8 cellular contexts compared by ENCODE assay signal in genomic region chr12:74889563-74890236, GRCh38.
DNase-seq lines count a peak whose midpoint lies in the region; ATAC-seq and TF ChIP-seq lines count a peak whose summit lies in the region.

No MANE protein-coding gene starts in this region.

- no TSS peak for BruUV-seq in Calu3 (replicated peaks; lab: Mats Ljungman, UMichigan)

- CTCF ChIA-PET in Calu3 (lab: Charles Lee) = interaction anchor here (1.0 kb wide), 1 partner anchor 95 kb away, joined by 3 read pairs; no protein-coding TSS in a partner anchor

- H3K36me3 Mint-ChIP-seq in Calu3 (ENCODE audit: insufficient read depth, unreplicated experiment) = no peaks in the 10 kb centered on the region
- no peaks in the 10 kb centered on the region for H3K36me3 Mint-ChIP-seq in stimulated activated memory B cell treated with anti-CD40 and anti-IgM and Interleukin-4, amounts not matched to agents 10 μg/mL and 1 μg/mL and 100 μg/mL, for 72 hours

- DNase-seq in Calu3 = peak; percentile 33
- DNase-seq in HPDE6-E6E7 (ENCODE audit: extremely low spot score) = peak; percentile 13
- DNase-seq in fibroblast of peridontal ligament (ENCODE audit: extremely low read depth) = peak; percentile 16
- no peak for DNase-seq in activated CD8-positive, alpha-beta memory T cell treated with anti-CD3 and anti-CD28 coated beads, Interleukin-2, amount 50 U/mL, for 48 hours
- DNase-seq in activated CD4-positive, CD25-positive, alpha-beta regulatory T cell treated with anti-CD3 and anti-CD28 coated beads, Interleukin-2, amount 50 U/mL, for 72 hours = no peak
- no peak for DNase-seq in NK-92 (lab: John Stamatoyannopoulos, UW; ENCODE audit: unreplicated experiment)

- no peak for TF ChIP-seq CTCF in Calu3 (IDR thresholded peaks at IDR 0.05; ENCODE audit: unreplicated experiment)

- H3K27ac Mint-ChIP-seq in Calu3 (ENCODE audit: unreplicated experiment) = peak overlapping the region; percentile 68
- H3K27ac Mint-ChIP-seq in stimulated activated memory B cell treated with anti-CD40 and anti-IgM and Interleukin-4, amounts not matched to agents 10 μg/mL and 1 μg/mL and 100 μg/mL, for 72 hours = no peak overlapping the region

- peaks cover 36% of the 10 kb centered on the region for H3K4me1 Mint-ChIP-seq in Calu3 (ENCODE audit: low read depth, unreplicated experiment)
- H3K4me1 Mint-ChIP-seq in stimulated activated memory B cell treated with anti-CD40 and anti-IgM and Interleukin-4, amounts not matched to agents 10 μg/mL and 1 μg/mL and 100 μg/mL, for 72 hours = no peaks in the 10 kb centered on the region

- H3K9me3 Mint-ChIP-seq in Calu3 (ENCODE audit: low read depth, unreplicated experiment) = peaks cover 7% of the 10 kb centered on the region
- H3K9me3 Mint-ChIP-seq in stimulated activated memory B cell treated with anti-CD40 and anti-IgM and Interleukin-4, amounts not matched to agents 10 μg/mL and 1 μg/mL and 100 μg/mL, for 72 hours = peaks cover 4% of the 10 kb centered on the region

- peak; percentile 56 for ATAC-seq in GM21723 (IDR thresholded peaks at IDR 0.05; ENCODE audit: unreplicated experiment)
- no peak for ATAC-seq in stimulated activated memory B cell treated with anti-CD40 and anti-IgM and Interleukin-4, amounts not matched to agents 10 μg/mL and 1 μg/mL and 100 μg/mL, for 72 hours

- peak overlapping the region; percentile 33 for H3K4me3 Mint-ChIP-seq in Calu3 (ENCODE audit: low read depth, unreplicated experiment)
- no peak overlapping the region for H3K4me3 Mint-ChIP-seq in stimulated activated memory B cell treated with anti-CD40 and anti-IgM and Interleukin-4, amounts not matched to agents 10 μg/mL and 1 μg/mL and 100 μg/mL, for 72 hours

- intact Hi-C loops in Calu3 (cut with micrococcal nuclease; ENCODE audit: unreplicated experiment) = loop anchor here (1.0 to 2.0 kb wide), 3 partner anchors 41 to 163 kb away; no protein-coding TSS in a partner anchor

- H3K27me3 Mint-ChIP-seq in Calu3 (ENCODE audit: unreplicated experiment) = no peaks in the 10 kb centered on the region
- H3K27me3 Mint-ChIP-seq in stimulated activated memory B cell treated with anti-CD40 and anti-IgM and Interleukin-4, amounts not matched to agents 10 μg/mL and 1 μg/mL and 100 μg/mL, for 72 hours = no peaks in the 10 kb centered on the region

Comparison
In these comparisons a context has a peak if more than half of its experiments do, and no peak if none do; other contexts are left out.
1. DNase-seq: peak in Calu3 (single experiment), HPDE6-E6E7 (single experiment) and fibroblast of peridontal ligament (single experiment); none in activated CD8-positive, alpha-beta memory T cell treated with anti-CD3 and anti-CD28 coated beads, Interleukin-2, amount 50 U/mL, for 48 hours (single experiment), activated CD4-positive, CD25-positive, alpha-beta regulatory T cell treated with anti-CD3 and anti-CD28 coated beads, Interleukin-2, amount 50 U/mL, for 72 hours (single experiment) and NK-92 (single experiment).